ENCODE assay signal across 11 cellular contexts in the genomic region with DNA sequence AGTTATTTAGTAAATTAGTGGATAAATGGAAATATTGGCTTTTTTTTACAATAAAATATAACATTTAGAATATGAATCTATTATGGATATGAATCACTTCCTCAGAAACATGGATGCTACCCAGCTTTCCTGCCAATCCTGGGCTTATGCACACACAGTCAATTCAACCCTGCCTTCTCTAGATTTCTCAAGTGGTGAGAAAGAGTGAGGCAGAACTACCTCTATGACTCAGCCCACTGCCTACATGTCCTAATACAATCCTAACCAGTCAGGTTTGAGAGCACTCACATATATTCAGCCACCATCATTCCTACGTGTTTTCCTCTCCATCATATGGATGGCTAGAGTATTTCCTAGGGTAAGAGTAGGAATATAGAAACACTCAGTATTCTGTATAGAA.
DNase-seq lines count a peak whose midpoint lies in the region; ATAC-seq and TF ChIP-seq lines count a peak whose summit lies in the region.
"Had no signal": no experiment of that assay in that cellular context is flagged by ENCODE, and none has a peak within 500 bp of the region (broad histone marks: within the 10 kb centered on the region; RNA-seq: fewer than 3 reads in every experiment).

No MANE protein-coding gene starts in this region.

- no peaks in the 10 kb centered on the region for H3K9me3 ChIP-seq in BE2C

- H3K36me3 ChIP-seq in BE2C (no peaks in the 10 kb centered on the region), H7 (replicated peaks; ENCODE audit: control insufficient read depth, insufficient read depth, low read length) (no peaks in the 10 kb centered on the region)

- no peaks in the 10 kb centered on the region for H3K27me3 ChIP-seq in BE2C
- no peaks in the 10 kb centered on the region for H3K27me3 ChIP-seq in H7 (ENCODE audit: control insufficient read depth, insufficient read depth, low read length)

- peak; percentile 5 for DNase-seq in EL
- peak; percentile 66 for DNase-seq in dermis blood vessel endothelial cell
- no peak for DNase-seq in NCI-H1105 treated with DMSO at 0.1 percent for 48 hours (lab: John Stamatoyannopoulos, UW)
- DNase-seq in BE2C, result no peak
- no peak for DNase-seq in H7
- DNase-seq: cerebellar nuclear complex, right cardiac atrium had no signal

- TF ChIP-seq CTCF in BE2C (IDR thresholded peaks at IDR 0.05; ENCODE audit: low read depth, low read length), result no peak

- H3K4me3 ChIP-seq in BE2C (ENCODE audit: low read depth, low read length) (no peak overlapping the region), H7 (ENCODE audit: insufficient read depth, low read depth, low read length) (no peak overlapping the region)
- H3K4me3 ChIP-seq: SK-N-MC had no signal

- ATAC-seq in GM21390 (IDR thresholded peaks at IDR 0.05; ENCODE audit: unreplicated experiment), result peak; percentile 42
- ATAC-seq in HG03460 (IDR thresholded peaks at IDR 0.05; ENCODE audit: unreplicated experiment), result peak; percentile 68
- no peak for ATAC-seq in GM18519 (IDR thresholded peaks at IDR 0.05; ENCODE audit: low FRiP score, unreplicated experiment)
- ATAC-seq: right cardiac atrium had no signal

- no peaks in the 10 kb centered on the region for H3K4me1 ChIP-seq in BE2C

Comparison
In these comparisons a context has a peak if more than half of its experiments do, and no peak if none do; other contexts are left out.
1. DNase-seq: peak in EL (single experiment) and dermis blood vessel endothelial cell (single experiment); none in NCI-H1105 treated with DMSO at 0.1 percent for 48 hours (single experiment), BE2C (single experiment) and H7 (single experiment).